Comparison of ENCODE assay signal across 9 cellular contexts in the genomic region with DNA sequence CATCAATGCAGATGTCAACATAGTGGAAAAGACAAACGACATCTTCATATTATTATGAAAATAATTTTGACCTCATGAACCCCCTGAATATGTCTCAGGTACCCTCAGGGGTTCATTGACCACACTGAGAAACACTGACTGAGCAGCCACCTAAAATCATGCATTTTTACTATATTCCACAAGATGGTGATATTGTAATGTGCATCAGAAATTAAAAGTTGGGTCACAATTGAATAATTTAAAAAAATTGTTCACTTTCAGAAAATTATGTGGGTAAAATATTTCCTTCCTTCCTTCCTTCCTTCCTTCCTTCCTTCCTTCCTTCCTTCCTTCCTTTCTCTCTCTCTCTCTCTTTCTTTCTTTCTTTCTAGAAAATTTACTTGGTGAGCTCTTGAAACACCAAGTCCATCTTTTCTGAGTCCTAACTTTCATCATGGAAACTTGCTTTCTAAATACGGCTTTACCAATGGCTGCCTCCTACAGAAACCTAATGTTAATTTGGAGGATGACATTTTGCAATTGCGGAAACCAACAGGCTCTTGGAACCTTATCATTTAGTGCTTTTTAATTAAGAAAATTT.
A peak's percentile ranks its signal among the peaks of the same experiment; 100 is the strongest.
DNase-seq lines count a peak whose midpoint lies in the region; ATAC-seq and TF ChIP-seq lines count a peak whose summit lies in the region.
"Had no signal": no experiment of that assay in that cellular context is flagged by ENCODE, and none has a peak within 500 bp of the region (broad histone marks: within the 10 kb centered on the region; RNA-seq: fewer than 3 reads in every experiment).

No MANE protein-coding gene starts in this region.

- H4K20me1 ChIP-seq in DND-41 (ENCODE audit: insufficient read depth, low read length) = no peaks in the 10 kb centered on the region

- H3K4me3 Mint-ChIP-seq in osteocyte (ENCODE audit: unreplicated experiment) = no peak overlapping the region

- no peaks in the 10 kb centered on the region for H3K27me3 ChIP-seq in DND-41 (ENCODE audit: insufficient read depth, low read length, poor library complexity)

- no peak for DNase-seq in DND-41
- DNase-seq in Kasumi-1 (lab: John Stamatoyannopoulos, UW) = peak; percentile 1 to 2
- DNase-seq in cardiac fibroblast (ENCODE audit: low read depth in 2 of 2) = peak in 1 of 2 donors; percentile 9
- no peak for DNase-seq in osteocyte (ENCODE audit: extremely low spot score, unreplicated experiment)
- no peak for DNase-seq in NCI-H146 (lab: John Stamatoyannopoulos, UW)
- DNase-seq in NCI-H2196 (lab: John Stamatoyannopoulos, UW; ENCODE audit: unreplicated experiment) = no peak

- H3K27me3 Mint-ChIP-seq in osteocyte (ENCODE audit: unreplicated experiment) = peaks cover 5% of the 10 kb centered on the region

- peaks cover 3% of the 10 kb centered on the region for H3K9me3 Mint-ChIP-seq in osteocyte (ENCODE audit: unreplicated experiment)

- no peak overlapping the region for H3K9ac ChIP-seq in DND-41 (ENCODE audit: low read depth, low read length)

- H3K79me2 ChIP-seq in DND-41 (ENCODE audit: insufficient read depth, low read length) = no peaks in the 10 kb centered on the region

- H3K27ac Mint-ChIP-seq in osteocyte (ENCODE audit: unreplicated experiment) = no peak overlapping the region

- peaks cover 4% of the 10 kb centered on the region for H3K4me1 Mint-ChIP-seq in osteocyte (ENCODE audit: unreplicated experiment)

- no peak overlapping the region for H3K27ac ChIP-seq in DND-41 (ENCODE audit: low read length)

- no peaks in the 10 kb centered on the region for H3K36me3 Mint-ChIP-seq in osteocyte (ENCODE audit: unreplicated experiment)

- H3K36me3 ChIP-seq in DND-41 (ENCODE audit: insufficient read depth, low read length) = no peaks in the 10 kb centered on the region

- no peak overlapping the region for H3K4me2 ChIP-seq in DND-41 (ENCODE audit: insufficient read depth, low read length)

- H3K4me1 ChIP-seq in DND-41 (ENCODE audit: insufficient read depth, low read length) = peaks cover 10% of the 10 kb centered on the region

- peak; percentile 68 for TF ChIP-seq CTCF in DND-41 (IDR thresholded peaks at IDR 0.05; ENCODE audit: borderline replicate concordance, extremely low read depth, low read length, poor library complexity, severe bottlenecking)
- TF ChIP-seq CTCF in cardiac fibroblast (IDR thresholded peaks at IDR 0.05; ENCODE audit: low read depth, low read length) = peak; percentile 19
- TF ChIP-seq CTCF in osteocyte (IDR thresholded peaks at IDR 0.05) = peak; percentile 68

- no peak overlapping the region for H2AFZ ChIP-seq in DND-41 (ENCODE audit: low read depth, low read length)

- ATAC-seq in DND-41 (ENCODE audit: insufficient read depth, low read depth) (peak; percentile 42; the same call in 1 of the 3 replicates), GM18861 (IDR thresholded peaks at IDR 0.05; ENCODE audit: unreplicated experiment) (no peak), HG02763 (IDR thresholded peaks at IDR 0.05; ENCODE audit: unreplicated experiment) (no peak)
- ATAC-seq: K562 had no signal

- H3K4me3 ChIP-seq in DND-41 (ENCODE audit: low read depth in 1 of 2, low read length in 2 of 2) (no peak overlapping the region), cardiac fibroblast (replicated peaks in 1 of 2; ENCODE audit: low read depth in 2 of 2, low read length in 2 of 2) (no peak overlapping the region)
- H3K4me3 ChIP-seq: K562 had no signal

- H3K9me3 ChIP-seq in DND-41 (ENCODE audit: insufficient read depth, low read length, severe bottlenecking) = no peaks in the 10 kb centered on the region

Comparison
In these comparisons a context has a peak if more than half of its experiments do, and no peak if none do; other contexts are left out.
1. DNase-seq: peak in Kasumi-1 (2 of 2); none in DND-41 (single experiment), osteocyte (single experiment), NCI-H146 (single experiment) and NCI-H2196 (single experiment).
2. Peak in every context shown above with its lines, with median percentiles within 50 percentile points of each other: CTCF ChIP-seq.